8 cellular contexts compared by ENCODE assay signal in the genomic region with DNA sequence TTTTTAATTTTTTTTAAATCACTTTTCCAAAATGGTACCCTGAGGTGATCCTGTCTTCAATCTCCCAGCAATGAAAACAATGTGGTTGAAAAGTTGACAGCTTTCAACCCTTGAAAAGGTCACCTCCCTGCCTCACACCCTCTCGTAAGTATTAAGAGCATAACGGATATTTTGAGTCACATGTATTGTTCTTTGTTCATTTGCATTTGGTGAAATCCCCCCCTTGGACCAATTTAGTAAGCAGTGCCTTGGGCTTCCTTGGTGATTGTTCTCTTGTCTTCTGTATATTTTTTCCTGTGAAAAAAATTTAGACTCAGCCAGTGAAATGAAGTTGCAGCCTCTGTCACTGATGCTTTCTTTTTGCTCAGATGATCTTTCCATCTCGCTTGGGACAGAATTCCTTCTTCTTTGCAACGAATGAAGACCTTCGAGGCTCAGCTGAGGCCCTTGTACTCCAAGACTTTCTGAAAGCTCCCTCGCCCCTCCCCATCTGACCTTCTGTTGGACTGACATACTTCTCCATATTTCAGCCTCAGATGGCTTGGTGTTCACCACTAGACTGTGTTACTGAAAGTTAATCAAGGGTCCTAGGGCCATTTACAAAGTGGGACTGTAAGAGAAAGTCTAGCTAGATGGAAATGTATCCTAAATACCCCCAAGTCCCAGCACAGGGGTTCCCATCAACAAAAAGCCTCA.
A peak's percentile ranks its signal among the peaks of the same experiment; 100 is the strongest.
DNase-seq lines count a peak whose midpoint lies in the region; ATAC-seq, FAIRE-seq and TF ChIP-seq lines count a peak whose summit lies in the region.

No MANE protein-coding gene starts in this region.

- peak overlapping the region; percentile 85 for H3K4me3 Mint-ChIP-seq in activated CD8-positive, alpha-beta T cell treated with anti-CD3 and anti-CD28 coated beads for 36 hours

- H3K27me3 Mint-ChIP-seq in activated CD8-positive, alpha-beta T cell treated with anti-CD3 and anti-CD28 coated beads for 36 hours = no peaks in the 10 kb centered on the region

- H3K36me3 ChIP-seq in muscle layer of duodenum (ENCODE audit: control insufficient read depth in 1 of 2, insufficient read depth in 2 of 2, low read length in 2 of 2) = no peaks in the 10 kb centered on the region

- POLR2A ChIA-PET in activated CD8-positive, alpha-beta T cell treated with anti-CD3 and anti-CD28 coated beads for 36 hours (lab: Charles Lee) = interaction anchor here (0.7 to 8.0 kb wide), 23 partner anchors 9 to 262 kb away, joined by 3 to 68 read pairs (median 5); a partner anchor contains a TSS

- no peak overlapping the region for H3K4me3 ChIP-seq in muscle layer of duodenum (ENCODE audit: low read depth in 1 of 2, low read length in 2 of 2)

- peaks cover 95% of the 10 kb centered on the region for H3K4me1 Mint-ChIP-seq in activated CD8-positive, alpha-beta T cell treated with anti-CD3 and anti-CD28 coated beads for 36 hours (ENCODE audit: low read depth)

- intact Hi-C loops in activated CD8-positive, alpha-beta T cell treated with anti-CD3 and anti-CD28 coated beads for 36 hours (cut with micrococcal nuclease) = loop anchor here (2.0 kb wide), 2 partner anchors 40 to 154 kb away; no protein-coding TSS in a partner anchor

- H3K27ac Mint-ChIP-seq in activated CD8-positive, alpha-beta T cell treated with anti-CD3 and anti-CD28 coated beads for 36 hours = peak overlapping the region; percentile 99

- H3K9me3 Mint-ChIP-seq in activated CD8-positive, alpha-beta T cell treated with anti-CD3 and anti-CD28 coated beads for 36 hours = no peaks in the 10 kb centered on the region

- CTCF ChIA-PET in activated CD8-positive, alpha-beta T cell treated with anti-CD3 and anti-CD28 coated beads for 36 hours (lab: Charles Lee) = interaction anchor here (1.0 to 2.9 kb wide), 6 partner anchors 35 to 157 kb away, joined by 5 to 9 read pairs (median 6); no protein-coding TSS in a partner anchor

- TF ChIP-seq POLR2A in GM12892 (IDR thresholded peaks at IDR 0.05; ENCODE audit: low read depth, low read length) = no peak; the same call in 1 of the 2 replicates

- peaks cover 73% of the 10 kb centered on the region for H3K36me3 Mint-ChIP-seq in activated CD8-positive, alpha-beta T cell treated with anti-CD3 and anti-CD28 coated beads for 36 hours (ENCODE audit: low read depth)

- H3K27me3 ChIP-seq in muscle layer of duodenum (ENCODE audit: low read depth, low read length) = no peaks in the 10 kb centered on the region

- peaks cover 13 to 14% of the 10 kb centered on the region in 2 donors for H3K4me1 ChIP-seq in muscle layer of duodenum (ENCODE audit: control insufficient read depth in 1 of 2, insufficient read depth in 2 of 2, low read length in 2 of 2)

- no peak for TF ChIP-seq CTCF in activated CD8-positive, alpha-beta T cell treated with anti-CD3 and anti-CD28 coated beads for 36 hours (IDR thresholded peaks at IDR 0.05)

- DNase-seq in activated CD8-positive, alpha-beta T cell treated with anti-CD3 and anti-CD28 coated beads for 36 hours = peak; percentile 75
- DNase-seq in DMS114 treated with DMSO at 0.1 percent for 48 hours (lab: John Stamatoyannopoulos, UW; ENCODE audit: unreplicated experiment) (no peak), NOMO-1 treated with dmso at 0.1 percent for 144 hours (lab: John Stamatoyannopoulos, UW; ENCODE audit: unreplicated experiment) (no peak), AG08395 (ENCODE audit: low spot score) (no peak), GM12892 (ENCODE audit: insufficient read length) (no peak)

- no peak for FAIRE-seq in GM12892 (lab: Jason Lieb, UNC)

- H3K9me3 ChIP-seq in muscle layer of duodenum (ENCODE audit: control insufficient read depth in 1 of 2, low read length in 2 of 2) = no peaks in the 10 kb centered on the region

- ATAC-seq in GM18907 (IDR thresholded peaks at IDR 0.05; ENCODE audit: unreplicated experiment) (peak; percentile 28), HG02852 (IDR thresholded peaks at IDR 0.05; ENCODE audit: unreplicated experiment) (peak; percentile 21)
- peak; percentile 26 for ATAC-seq in activated CD8-positive, alpha-beta T cell treated with anti-CD3 and anti-CD28 coated beads for 36 hours

- peak overlapping the region; percentile 72 for H3K27ac ChIP-seq in muscle layer of duodenum (ENCODE audit: low read length)
